12 cellular contexts compared by ENCODE assay signal in the genomic region with DNA sequence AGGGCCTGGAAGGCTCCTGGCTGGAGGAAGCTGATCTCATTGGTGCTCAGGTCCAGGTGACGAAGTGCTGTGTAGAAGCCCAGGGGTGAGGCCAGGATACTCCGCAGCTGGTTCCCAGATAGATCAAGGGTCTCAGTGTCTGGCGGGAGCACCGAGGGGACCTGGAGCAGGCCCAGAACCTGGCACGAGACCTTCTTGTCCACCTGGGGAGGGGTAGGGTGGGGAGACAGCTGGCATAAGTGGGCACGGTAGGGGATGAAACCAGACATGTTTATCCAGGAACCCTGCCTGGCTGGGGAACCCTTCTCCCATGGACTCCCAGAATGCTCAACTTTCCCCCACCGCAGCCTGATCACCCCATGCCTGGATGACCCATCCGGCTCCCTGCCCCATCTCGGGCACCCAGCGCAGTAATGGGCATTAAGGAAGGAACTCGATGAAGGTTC.
"Had no signal": no experiment of that assay in that cellular context is flagged by ENCODE, and none has a peak within 500 bp of the region (broad histone marks: within the 10 kb centered on the region; RNA-seq: fewer than 3 reads in every experiment).

No MANE protein-coding gene starts in this region.

- DNase-seq: activated CD4-positive, alpha-beta T cell treated with anti-CD3 and anti-CD28 coated beads, Interleukin-2, amount 50 U/mL, for 48 hours; activated naive CD4-positive, alpha-beta T cell treated with anti-CD3 and anti-CD28 coated beads, Interleukin-2, amount 10 ng/mL, durations not matched to agents 7 days and 5 days; left colon; naive B cell; small intestine; T-helper 9 cell had no signal

- H3K9me3 Mint-ChIP-seq: activated naive CD4-positive, alpha-beta T cell treated with anti-CD3 and anti-CD28 coated beads, Interleukin-2, amount 10 ng/mL, durations not matched to agents 7 days and 5 days; activated T-helper 2 cell treated with anti-CD3 and anti-CD28 coated beads, Interferon-gamma antibody, Interleukin-2, Interleukin-4, amounts not matched to agents 10 μg/mL and 5 μg/mL and 100 μg/mL, durations not matched to agents 14 hours and 24 hours and 36 hours; endodermal cell; naive B cell; stimulated activated naive CD8-positive, alpha-beta T cell treated with anti-CD3 and anti-CD28 coated beads, Interleukin-15, Interleukin-2, amounts not matched to agents 100 ng/mL and 50 ng/mL, for 24 hours had no signal

- H3K9me3 ChIP-seq: gastrocnemius medialis, heart left ventricle had no signal

- FAIRE-seq: small intestine had no signal

- H3K36me3 Mint-ChIP-seq: activated naive CD4-positive, alpha-beta T cell treated with anti-CD3 and anti-CD28 coated beads, Interleukin-2, amount 10 ng/mL, durations not matched to agents 7 days and 5 days; naive B cell had no signal

- H3K27ac Mint-ChIP-seq: activated T-helper 2 cell treated with anti-CD3 and anti-CD28 coated beads, Interferon-gamma antibody, Interleukin-2, Interleukin-4, amounts not matched to agents 10 μg/mL and 5 μg/mL and 100 μg/mL, durations not matched to agents 14 hours and 24 hours and 36 hours; endodermal cell had no signal

- H3K27me3 ChIP-seq: gastrocnemius medialis, heart left ventricle had no signal

- H3K27me3 Mint-ChIP-seq: stimulated activated naive CD8-positive, alpha-beta T cell treated with anti-CD3 and anti-CD28 coated beads, Interleukin-15, Interleukin-2, amounts not matched to agents 100 ng/mL and 50 ng/mL, for 24 hours had no signal

- H3K4me3 Mint-ChIP-seq: activated naive CD4-positive, alpha-beta T cell treated with anti-CD3 and anti-CD28 coated beads, Interleukin-2, amount 10 ng/mL, durations not matched to agents 7 days and 5 days; endodermal cell; stimulated activated naive CD8-positive, alpha-beta T cell treated with anti-CD3 and anti-CD28 coated beads, Interleukin-15, Interleukin-2, amounts not matched to agents 100 ng/mL and 50 ng/mL, for 24 hours had no signal

- H3K27ac ChIP-seq: dorsolateral prefrontal cortex, heart left ventricle had no signal

- ATAC-seq: gastrocnemius medialis, heart left ventricle, left colon had no signal

- H3K4me3 ChIP-seq: dorsolateral prefrontal cortex, gastrocnemius medialis, heart left ventricle had no signal
